ENCODE assay signal across 15 cellular contexts in the genomic region with DNA sequence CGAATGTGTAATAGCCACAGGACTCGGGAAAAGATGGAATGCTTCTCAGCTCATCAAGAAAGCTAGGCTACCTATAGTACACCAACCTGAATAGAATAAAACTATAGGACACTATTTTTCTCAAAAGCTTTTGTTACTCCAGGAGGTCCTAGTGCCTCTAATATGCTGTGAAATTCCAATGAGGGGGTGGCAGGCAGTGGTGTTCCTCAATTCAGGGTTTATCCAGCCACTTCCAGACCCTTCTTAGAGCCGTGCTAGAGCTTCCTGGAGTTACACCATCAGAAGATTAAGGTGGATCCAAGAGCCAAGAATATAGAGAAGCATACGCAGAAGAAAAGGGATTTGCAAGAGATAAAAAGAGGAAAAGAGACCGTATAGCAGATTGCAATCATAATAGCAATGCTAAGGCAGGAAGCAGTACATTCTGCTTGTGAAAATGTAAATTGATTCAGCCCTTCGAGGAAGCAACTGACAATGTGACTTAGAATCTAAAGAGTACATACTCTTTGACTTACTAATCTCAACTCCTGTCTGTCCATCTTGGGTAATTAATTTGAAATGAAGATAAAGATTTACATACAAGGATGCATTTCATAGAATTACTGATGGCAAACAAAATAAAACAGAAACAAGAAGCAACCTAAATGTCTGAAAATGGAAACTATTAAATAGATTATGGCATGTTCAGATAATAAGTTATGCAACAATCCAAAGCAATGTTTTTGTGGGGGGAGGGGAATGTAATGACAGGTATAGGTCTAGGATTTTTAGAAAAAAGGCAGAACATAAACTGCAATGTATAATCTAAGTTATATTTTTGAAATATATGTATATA. TPM values are rescaled to one million over a fixed set of nuclear protein-coding genes. Genes with fewer than 3 reads are reported as not detected.
A peak's percentile ranks its signal among the peaks of the same experiment; 100 is the strongest.
DNase-seq lines count a peak whose midpoint lies in the region; ATAC-seq and TF ChIP-seq lines count a peak whose summit lies in the region.
"Had no signal": no experiment of that assay in that cellular context is flagged by ENCODE, and none has a peak within 500 bp of the region (broad histone marks: within the 10 kb centered on the region; RNA-seq: fewer than 3 reads in every experiment).

No MANE protein-coding gene starts in this region.

- no peak overlapping the region for H2BK5ac ChIP-seq in H9 (ENCODE audit: insufficient read length, low read length)

- intact Hi-C loops in uterus (cut with DNase I; ENCODE audit: low total_unique reads), result no loop called here
- intact Hi-C loops in aorta (cut with DNase I), result no loop called here

- H3K27ac ChIP-seq in CD4-positive, CD25-positive, alpha-beta regulatory T cell (ENCODE audit: insufficient read depth, low read length, poor library complexity, severe bottlenecking), result peak overlapping the region; percentile 57
- H3K27ac ChIP-seq in H9 (ENCODE audit: insufficient read length, low read depth, low read length), result no peak overlapping the region
- H3K27ac ChIP-seq in uterus, result no peak overlapping the region
- H3K27ac ChIP-seq in aorta (ENCODE audit: low read depth in 1 of 2, low read length in 2 of 2), result no peak overlapping the region
- H3K27ac ChIP-seq: BLaER1, brain microvascular endothelial cell had no signal

- peaks cover 19% of the 10 kb centered on the region for H3K36me3 ChIP-seq in CD4-positive, CD25-positive, alpha-beta regulatory T cell (ENCODE audit: control insufficient read depth, insufficient read depth, low read length)
- H3K36me3 ChIP-seq in uterus, result no peaks in the 10 kb centered on the region
- H3K36me3 ChIP-seq in aorta (ENCODE audit: control insufficient read depth in 1 of 2, insufficient read depth in 2 of 2, low read length in 1 of 2), result no peaks in the 10 kb centered on the region
- H3K36me3 ChIP-seq: brain microvascular endothelial cell had no signal

- no peak overlapping the region for H2AFZ ChIP-seq in H9 (ENCODE audit: low read length)

- H3K23me2 ChIP-seq in H9 (ENCODE audit: insufficient read length, low read depth, low read length, poor library complexity, severe bottlenecking), result peaks cover 11% of the 10 kb centered on the region

- peaks cover 6 to 15% of the 10 kb centered on the region in 2 experiments for H3K9me3 ChIP-seq in CD4-positive, CD25-positive, alpha-beta regulatory T cell (ENCODE audit: control insufficient read depth in 2 of 2, low read length in 2 of 2)
- H3K9me3 ChIP-seq in H9 (ENCODE audit: control insufficient read depth, low read depth, low read length) (peaks cover 5% of the 10 kb centered on the region), uterus (peaks cover 0 to 3% of the 10 kb centered on the region in 2 donors), aorta (ENCODE audit: control insufficient read depth, low read length) (peaks cover 8% of the 10 kb centered on the region)

- POLR2A ChIA-PET in WTC11 (lab: Charles Lee), result no interaction called here

- peak overlapping the region; percentile 87 to 97 (median 93) for H3K4me3 Mint-ChIP-seq in CD4-positive, CD25-positive, alpha-beta regulatory T cell
- peak overlapping the region in 1 of 2 experiments; percentile 56; a peak in 3 of 5 replicates for H3K4me3 Mint-ChIP-seq in H9
- peak overlapping the region; percentile 84 for H3K4me3 Mint-ChIP-seq in WTC11
- H3K4me3 Mint-ChIP-seq in immature natural killer cell, result peak overlapping the region; percentile 91 to 97 (median 95)
- H3K4me3 Mint-ChIP-seq in glutamatergic neuron (ENCODE audit: unreplicated experiment), result no peak overlapping the region
- H3K4me3 Mint-ChIP-seq: stimulated activated memory B cell treated with anti-CD40 and anti-IgM and Interleukin-4, amounts not matched to agents 10 μg/mL and 1 μg/mL and 100 μg/mL, for 72 hours had no signal

- H4K20me1 ChIP-seq in H9 (ENCODE audit: control insufficient read depth, insufficient read depth, insufficient read length), result no peaks in the 10 kb centered on the region

- no peaks in the 10 kb centered on the region for H3K79me2 ChIP-seq in H9 (ENCODE audit: insufficient read depth, low read length)

- peaks cover 17% of the 10 kb centered on the region for H3K36me3 Mint-ChIP-seq in CD4-positive, CD25-positive, alpha-beta regulatory T cell
- peaks cover 16 to 36% (median 25%) of the 10 kb centered on the region in 3 experiments for H3K36me3 Mint-ChIP-seq in H9 (ENCODE audit: insufficient read depth in 1 of 3, low read depth in 3 of 3)
- peaks cover 39% of the 10 kb centered on the region for H3K36me3 Mint-ChIP-seq in WTC11
- peaks cover 25 to 32% (median 31%) of the 10 kb centered on the region in 3 donors for H3K36me3 Mint-ChIP-seq in immature natural killer cell
- peaks cover 17% of the 10 kb centered on the region for H3K36me3 Mint-ChIP-seq in glutamatergic neuron (ENCODE audit: unreplicated experiment)
- H3K36me3 Mint-ChIP-seq: stimulated activated memory B cell treated with anti-CD40 and anti-IgM and Interleukin-4, amounts not matched to agents 10 μg/mL and 1 μg/mL and 100 μg/mL, for 72 hours had no signal

- H3K23ac ChIP-seq in H9 (ENCODE audit: insufficient read length, low read depth, low read length), result no peak overlapping the region

- H2BK15ac ChIP-seq in H9 (ENCODE audit: low read depth, low read length), result no peak overlapping the region

- H4K5ac ChIP-seq in H9 (ENCODE audit: insufficient read length, low read depth, low read length), result no peak overlapping the region

- no peak overlapping the region for H2BK12ac ChIP-seq in H9 (ENCODE audit: insufficient read length, low read depth, low read length)

- H3K79me1 ChIP-seq in H9 (ENCODE audit: insufficient read depth, low read depth, low read length, poor library complexity, severe bottlenecking), result no peaks in the 10 kb centered on the region

- no peak overlapping the region for H3K9ac ChIP-seq in H9 (ENCODE audit: extremely low read depth, insufficient read length, low read length)
- H3K9ac ChIP-seq: BLaER1 had no signal

- peaks cover 4% of the 10 kb centered on the region for H3K27me3 Mint-ChIP-seq in CD4-positive, CD25-positive, alpha-beta regulatory T cell
- H3K27me3 Mint-ChIP-seq in H9 (ENCODE audit: low read depth), result peaks cover 49% of the 10 kb centered on the region
- H3K27me3 Mint-ChIP-seq in WTC11 (ENCODE audit: low read depth), result peaks cover 40% of the 10 kb centered on the region
- H3K27me3 Mint-ChIP-seq in immature natural killer cell (ENCODE audit: low read depth in 3 of 3), result peaks cover 8 to 14% (median 14%) of the 10 kb centered on the region in 3 donors
- peaks cover 6% of the 10 kb centered on the region for H3K27me3 Mint-ChIP-seq in glutamatergic neuron (ENCODE audit: unreplicated experiment)

- H3K27me3 ChIP-seq in CD4-positive, CD25-positive, alpha-beta regulatory T cell (ENCODE audit: control insufficient read depth, insufficient read depth, low read length), result no peaks in the 10 kb centered on the region
- H3K27me3 ChIP-seq in H9 (ENCODE audit: insufficient read depth, low read length), result peaks cover 10% of the 10 kb centered on the region
- peaks cover 0 to 8% of the 10 kb centered on the region in 2 donors for H3K27me3 ChIP-seq in uterus
- H3K27me3 ChIP-seq in aorta (ENCODE audit: control insufficient read depth in 1 of 2, insufficient read depth in 2 of 2, low read length in 1 of 2), result peaks cover 0 to 2% of the 10 kb centered on the region in 2 donors
- H3K27me3 ChIP-seq: brain microvascular endothelial cell had no signal

- H2BK20ac ChIP-seq in H9 (ENCODE audit: low read depth, low read length, poor library complexity, severe bottlenecking), result no peak overlapping the region

- peak in 2 of 3 donors; percentile 13 to 49 for DNase-seq in CD4-positive, CD25-positive, alpha-beta regulatory T cell
- DNase-seq in H9 (no peak), WTC11 (ENCODE audit: low spot score) (no peak), immature natural killer cell (no peak), uterus (no peak), glutamatergic neuron (no peak), aorta (no peak)
- DNase-seq: activated CD8-positive, alpha-beta memory T cell treated with anti-CD3 and anti-CD28 coated beads, Interleukin-2, amount 50 U/mL, for 48 hours; brain microvascular endothelial cell; effector CD8-positive, alpha-beta T cell; NCI-H187 treated with DMSO at 0.1 percent for 48 hours; NCI-H748 treated with DMSO at 0.1 percent for 48 hours; stimulated activated CD4-positive, alpha-beta T cell treated with anti-CD3 and anti-CD28 coated beads, Interleukin-4, amount 100 ng/mL, for 24 hours had no signal

- H3T11ph ChIP-seq in H9 (ENCODE audit: low read length), result no peak overlapping the region

- peaks cover 9 to 50% (median 30%) of the 10 kb centered on the region in 4 donors for H3K4me1 Mint-ChIP-seq in CD4-positive, CD25-positive, alpha-beta regulatory T cell
- peaks cover 23 to 37% of the 10 kb centered on the region in 2 experiments for H3K4me1 Mint-ChIP-seq in H9
- peaks cover 36% of the 10 kb centered on the region for H3K4me1 Mint-ChIP-seq in WTC11
- peaks cover 39 to 58% of the 10 kb centered on the region in 2 donors for H3K4me1 Mint-ChIP-seq in immature natural killer cell
- H3K4me1 Mint-ChIP-seq in glutamatergic neuron (ENCODE audit: low read depth, unreplicated experiment), result no peaks in the 10 kb centered on the region

- H2BK120ac ChIP-seq in H9 (ENCODE audit: low read depth, low read length, poor library complexity, severe bottlenecking), result no peak overlapping the region

- H3K4me1 ChIP-seq in CD4-positive, CD25-positive, alpha-beta regulatory T cell (ENCODE audit: control insufficient read depth, insufficient read depth, low read length, poor library complexity, severe bottlenecking), result peaks cover 29% of the 10 kb centered on the region
- H3K4me1 ChIP-seq in H9 (ENCODE audit: insufficient read depth, low read length), result no peaks in the 10 kb centered on the region; the same call in 1 of the 2 replicates
- H3K4me1 ChIP-seq in uterus, result peaks cover 0 to 15% of the 10 kb centered on the region in 2 donors
- no peaks in the 10 kb centered on the region for H3K4me1 ChIP-seq in aorta (ENCODE audit: control insufficient read depth in 1 of 2, insufficient read depth in 2 of 2, low read length in 2 of 2)

- peak overlapping the region in 2 of 3 donors; percentile 30 to 59 for H3K27ac Mint-ChIP-seq in CD4-positive, CD25-positive, alpha-beta regulatory T cell
- no peak overlapping the region for H3K27ac Mint-ChIP-seq in H9
- no peak overlapping the region for H3K27ac Mint-ChIP-seq in WTC11
- H3K27ac Mint-ChIP-seq in immature natural killer cell, result peak overlapping the region; percentile 77 to 88 (median 84)
- H3K27ac Mint-ChIP-seq in glutamatergic neuron (ENCODE audit: unreplicated experiment), result no peak overlapping the region
- H3K27ac Mint-ChIP-seq: stimulated activated memory B cell treated with anti-CD40 and anti-IgM and Interleukin-4, amounts not matched to agents 10 μg/mL and 1 μg/mL and 100 μg/mL, for 72 hours had no signal

- no peak overlapping the region for H4K91ac ChIP-seq in H9 (ENCODE audit: insufficient read length, low read depth, low read length)

- H2AK5ac ChIP-seq in H9 (ENCODE audit: insufficient read length, low read length), result no peak overlapping the region

- TF ChIP-seq CTCF in H9 (conservative IDR thresholded peaks at IDR 0.05) (no peak), WTC11 (IDR thresholded peaks at IDR 0.05) (no peak), uterus (IDR thresholded peaks at IDR 0.05) (no peak), glutamatergic neuron (IDR thresholded peaks at IDR 0.05; ENCODE audit: partially characterized antibody, unreplicated experiment) (no peak)

- WGBS in H9 (ENCODE audit: extremely low coverage, insufficient read length, low lambda C conversion rate), result no CpG with 5 or more reads among the region's 6 CpGs
- WGBS in aorta, 2 donors, result 85 to 89% methylated on average over 6 of the region's 6 CpGs

- H3K56ac ChIP-seq in H9 (ENCODE audit: insufficient read length, low read depth, low read length), result no peak overlapping the region

- no peak for TF ChIP-seq POLR2A in uterus (IDR thresholded peaks at IDR 0.05)

- H3K14ac ChIP-seq in H9 (ENCODE audit: insufficient read depth, low read length), result no peak overlapping the region

- CTCF ChIA-PET in WTC11 (lab: Charles Lee), result interaction anchor here (0.5 to 1.0 kb wide), 7 partner anchors 19 to 588 kb away, joined by 3 to 4 read pairs (median 3); no protein-coding TSS in a partner anchor

- no peak for ATAC-seq in CD4-positive, CD25-positive, alpha-beta regulatory T cell (ENCODE audit: low read depth in 2 of 2)
- no peak for ATAC-seq in WTC11
- no peak for ATAC-seq in aorta (ENCODE audit: low FRiP score)
- ATAC-seq: stimulated activated memory B cell treated with anti-CD40 and anti-IgM and Interleukin-4, amounts not matched to agents 10 μg/mL and 1 μg/mL and 100 μg/mL, for 72 hours had no signal

- peak overlapping the region; percentile 11 for H3K4me2 ChIP-seq in H9 (ENCODE audit: insufficient read depth, insufficient read length, low read length)

- no peak overlapping the region for H3K18ac ChIP-seq in H9 (ENCODE audit: insufficient read length, low read depth, low read length)

- no peak overlapping the region for H3K4ac ChIP-seq in H9 (ENCODE audit: low read depth, low read length)

- H3K4me3 ChIP-seq in CD4-positive, CD25-positive, alpha-beta regulatory T cell (ENCODE audit: low read depth, low read length), result peak overlapping the region; percentile 85
- H3K4me3 ChIP-seq in uterus (no peak overlapping the region), aorta (ENCODE audit: low read length in 2 of 2) (no peak overlapping the region)

- H3K9me3 Mint-ChIP-seq in CD4-positive, CD25-positive, alpha-beta regulatory T cell, result peaks cover 0 to 13% (median 3%) of the 10 kb centered on the region in 7 donors
- peaks cover 28 to 30% of the 10 kb centered on the region in 2 experiments for H3K9me3 Mint-ChIP-seq in H9
- peaks cover 31% of the 10 kb centered on the region for H3K9me3 Mint-ChIP-seq in WTC11
- peaks cover 0 to 10% (median 5%) of the 10 kb centered on the region in 6 donors for H3K9me3 Mint-ChIP-seq in immature natural killer cell
- H3K9me3 Mint-ChIP-seq in glutamatergic neuron (ENCODE audit: unreplicated experiment), result peaks cover 10% of the 10 kb centered on the region

- no peak overlapping the region for H4K8ac ChIP-seq in H9 (replicated peaks; ENCODE audit: insufficient read length, low read depth, low read length)

RNA-seq across cellular contexts. Expression of gene ST8SIA6, which starts 2.1 kb away (rescaled TPM):
- 10.8 TPM for total RNA-seq in CD4-positive, CD25-positive, alpha-beta regulatory T cell
- polyA plus RNA-seq in CD4-positive, CD25-positive, alpha-beta regulatory T cell, result 1 to 10 TPM; 5.6 to 9.3 (median 8.2) TPM
- total RNA-seq in H9 (2021), result 0.33 and 0.37 TPM in 2 replicates
- total RNA-seq in WTC11 (2021), result 1.9 to 3.5 TPM (median 2.7 TPM) in 3 replicates
- polyA plus RNA-seq in immature natural killer cell, result 10 to 100 TPM in 2 of 3 donors, 1 to 10 TPM in 1; 2.1 to 19.0 (median 16.4) TPM
- 1 to 10 TPM in 2 of 4 donors, under 1 TPM in 1, not detected in 1; 0.77 to 1.9 (median 1.1) TPM for total RNA-seq in uterus
- not detected for total RNA-seq in glutamatergic neuron (ENCODE audit: unreplicated experiment)
- 1 to 10 TPM; 2.4 to 2.9 TPM for total RNA-seq in aorta
- polyA plus RNA-seq in aorta, result under 1 TPM in 1 of 2 donors, not detected in 1; 0.10 TPM

Comparison
In these comparisons a context has a peak if more than half of its experiments do, and no peak if none do; other contexts are left out.
1. DNase-seq: peak in CD4-positive, CD25-positive, alpha-beta regulatory T cell (2 of 3); none in H9 (single experiment), WTC11 (single experiment), immature natural killer cell (0 of 3), uterus (0 of 2), glutamatergic neuron (single experiment) and aorta (0 of 2).
2. H3K27ac Mint-ChIP-seq: peak in CD4-positive, CD25-positive, alpha-beta regulatory T cell (2 of 3) and immature natural killer cell (6 of 6); none in H9 (0 of 3), WTC11 (single experiment) and glutamatergic neuron (single experiment).